ENCODE assay signal across 8 cellular contexts in the genomic region with DNA sequence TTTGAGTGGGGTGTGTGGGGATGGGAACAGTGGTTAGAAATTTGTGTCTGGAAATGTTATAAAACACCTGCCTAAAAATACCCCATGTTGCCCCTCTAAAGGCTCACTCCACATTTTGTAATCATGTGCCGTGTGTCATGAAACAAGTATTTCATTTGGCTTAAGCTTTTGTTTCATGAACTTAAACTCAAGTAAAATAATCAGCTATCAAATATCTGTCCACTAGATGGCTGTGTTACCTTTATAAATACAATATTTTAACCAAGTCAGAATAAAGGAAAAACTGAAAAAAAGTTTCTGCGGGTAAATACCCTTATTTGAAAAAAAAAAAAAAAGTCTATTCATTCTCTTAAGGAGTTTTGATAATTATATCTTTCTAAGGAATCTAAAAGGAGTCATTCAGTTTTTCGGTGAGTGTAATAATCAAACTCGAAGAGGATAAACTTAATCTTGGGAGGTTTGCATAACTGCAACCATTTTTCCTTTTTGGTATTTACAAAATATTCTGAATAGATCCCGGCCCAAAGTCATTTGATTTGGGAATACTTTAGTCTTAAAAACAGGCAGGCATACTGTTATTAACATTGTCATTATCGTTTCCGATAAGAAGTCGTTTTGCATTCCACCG. TPM values are rescaled to one million over a fixed set of nuclear protein-coding genes. Genes with fewer than 3 reads are reported as not detected.
DNase-seq lines count a peak whose midpoint lies in the region; ATAC-seq and TF ChIP-seq lines count a peak whose summit lies in the region.

No MANE protein-coding gene starts in this region.

- H3K36me3 ChIP-seq in heart left ventricle: no peaks in the 10 kb centered on the region
- no peaks in the 10 kb centered on the region for H3K36me3 ChIP-seq in prostate gland

- H3K4me3 ChIP-seq in heart left ventricle (no peak overlapping the region), right cardiac atrium (ENCODE audit: low read length) (no peak overlapping the region), prostate gland (no peak overlapping the region)

- no peak for TF ChIP-seq POLR2A in heart left ventricle (IDR thresholded peaks at IDR 0.05)
- TF ChIP-seq POLR2A in prostate gland (IDR thresholded peaks at IDR 0.05): no peak

- no peaks in the 10 kb centered on the region for H3K27me3 ChIP-seq in heart left ventricle
- H3K27me3 ChIP-seq in right cardiac atrium (ENCODE audit: control insufficient read depth, insufficient read depth): no peaks in the 10 kb centered on the region
- no peaks in the 10 kb centered on the region for H3K27me3 ChIP-seq in prostate gland (replicated peaks; ENCODE audit: insufficient read depth)

- H3K27ac ChIP-seq in heart left ventricle (no peak overlapping the region), right cardiac atrium (ENCODE audit: low read length) (no peak overlapping the region), prostate gland (no peak overlapping the region)

- H3K4me1 ChIP-seq in heart left ventricle (no peaks in the 10 kb centered on the region), right cardiac atrium (ENCODE audit: control insufficient read depth, insufficient read depth, low read length) (no peaks in the 10 kb centered on the region), prostate gland (replicated peaks) (no peaks in the 10 kb centered on the region)

- intact Hi-C loops in heart left ventricle (cut with DNase I): loop anchor here in 8 of 10 donors (5.0 to 10.0 kb wide), 6 partner anchors 72 to 912 kb away; no protein-coding TSS in a partner anchor
- intact Hi-C loops in right cardiac atrium (cut with DNase I): loop anchor here in 2 of 4 donors (10.0 kb wide), 2 partner anchors 482 to 912 kb away; no protein-coding TSS in a partner anchor
- intact Hi-C loops in prostate gland (cut with DNase I): loop anchor here (5.0 kb wide), 1 partner anchor 480 kb away; no protein-coding TSS in a partner anchor

- 61 to 68% (median 67%) methylated on average over 9 of the region's 9 CpGs for WGBS in heart left ventricle, 4 donors
- WGBS in right cardiac atrium: 53% methylated on average over 9 of the region's 9 CpGs
- 64% methylated on average over 9 of the region's 9 CpGs for WGBS in prostate gland

- DNase-seq in heart left ventricle: no peak
- no peak for DNase-seq in right cardiac atrium
- DNase-seq in NCI-H774 (lab: John Stamatoyannopoulos, UW): peak; percentile 34
- DNase-seq in epidermal melanocyte (ENCODE audit: insufficient read length, low spot score): peak; percentile 17
- DNase-seq in prostate gland (ENCODE audit: low spot score): no peak

- ATAC-seq in heart left ventricle: no peak
- no peak for ATAC-seq in right cardiac atrium
- ATAC-seq in GM21526 (IDR thresholded peaks at IDR 0.05; ENCODE audit: low FRiP score, unreplicated experiment): no peak
- no peak for ATAC-seq in GM21381 (IDR thresholded peaks at IDR 0.05; ENCODE audit: unreplicated experiment)
- no peak for ATAC-seq in GM21447 (IDR thresholded peaks at IDR 0.05; ENCODE audit: unreplicated experiment)

- peak; percentile 10 to 58 (median 43) for TF ChIP-seq CTCF in heart left ventricle (IDR thresholded peaks at IDR 0.05)
- peak in 3 of 4 experiments; percentile 41 to 56 (median 54) for TF ChIP-seq CTCF in prostate gland (IDR thresholded peaks at IDR 0.05)

- H3K9me3 ChIP-seq in heart left ventricle: no peaks in the 10 kb centered on the region
- H3K9me3 ChIP-seq in right cardiac atrium (ENCODE audit: control insufficient read depth, low read length): no peaks in the 10 kb centered on the region
- H3K9me3 ChIP-seq in prostate gland: no peaks in the 10 kb centered on the region

RNA-seq across cellular contexts. Expression of a gene that starts 29.9 kb away (rescaled TPM):
- total RNA-seq in heart left ventricle (10 to 100 TPM; 17.0 to 33.0 (median 22.7) TPM), right cardiac atrium (10 to 100 TPM; 27.3 to 44.4 (median 31.7) TPM), prostate gland (10 to 100 TPM; 10.8 to 14.3 TPM)
- polyA plus RNA-seq in heart left ventricle (10 to 100 TPM; 14.8 to 24.3 TPM), right cardiac atrium (17.7 TPM)

RNA-seq across cellular contexts. Expression of a gene that starts 49.5 kb away (rescaled TPM):
- total RNA-seq in heart left ventricle (1 to 10 TPM; 1.1 to 5.1 (median 2.1) TPM), right cardiac atrium (1 to 10 TPM; 1.9 to 3.5 (median 3.0) TPM), prostate gland (1 to 10 TPM; 3.0 to 5.2 TPM)
- polyA plus RNA-seq in heart left ventricle (1 to 10 TPM in 1 of 2 donors, under 1 TPM in 1; 0.65 to 1.7 TPM), right cardiac atrium (1.0 TPM)

Comparison
In these comparisons a context has a peak if more than half of its experiments do, and no peak if none do; other contexts are left out.
1. DNase-seq: peak in NCI-H774 (single experiment) and epidermal melanocyte (single experiment); none in heart left ventricle (0 of 5), right cardiac atrium (0 of 3) and prostate gland (single experiment).